In the genomic region with DNA sequence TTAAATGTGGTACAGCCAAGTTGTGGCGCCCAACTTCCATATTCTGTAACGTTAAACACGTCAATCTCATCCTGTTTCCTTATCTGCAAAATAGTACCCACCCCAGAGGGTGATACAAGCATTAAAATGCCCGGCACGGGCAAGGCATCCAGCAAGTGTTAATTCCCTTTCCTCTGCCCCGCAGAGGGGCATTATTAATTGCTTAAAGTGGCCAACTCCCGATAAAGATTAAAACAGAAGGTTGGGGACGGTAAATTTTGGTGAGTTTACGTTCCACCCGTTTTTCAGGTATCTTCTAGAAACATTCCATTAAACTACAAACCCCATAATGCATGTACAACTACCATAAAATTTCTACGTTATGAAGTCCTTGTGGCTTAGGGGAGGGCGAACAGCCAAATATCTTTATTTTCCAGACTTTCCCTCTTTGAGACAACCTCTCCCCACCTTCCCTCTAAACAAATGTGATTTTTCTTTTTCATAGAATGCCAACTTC, we compare ENCODE assay signal across 8 cellular contexts. TPM values are rescaled to one million over a fixed set of nuclear protein-coding genes. Genes with fewer than 3 reads are reported as not detected.
DNase-seq lines count a peak whose midpoint lies in the region; ATAC-seq and TF ChIP-seq lines count a peak whose summit lies in the region.

No MANE protein-coding gene starts in this region.

- peaks cover 10% of the 10 kb centered on the region for H3K36me3 Mint-ChIP-seq in natural killer cell treated with Interleukin-12 subunit alpha and Interleukin-12 subunit beta and Interleukin-15 and Interleukin-18, amount 100 ng/mL, for 72 hours

- H3K36me3 ChIP-seq in H7 (replicated peaks; ENCODE audit: control insufficient read depth, insufficient read depth, low read length): no peaks in the 10 kb centered on the region
- H3K36me3 ChIP-seq in endocrine pancreas (ENCODE audit: control insufficient read depth, insufficient read depth, low read length): no peaks in the 10 kb centered on the region

- H3K9ac ChIP-seq in endocrine pancreas (ENCODE audit: control insufficient read depth, insufficient read depth, low read length): peak overlapping the region; percentile 75

- H3K4me3 ChIP-seq in AG09309 (ENCODE audit: control insufficient read depth, low read depth, low read length) (peak overlapping the region; percentile 96), H7 (ENCODE audit: insufficient read depth, low read depth, low read length) (peak overlapping the region; percentile 96), endocrine pancreas (ENCODE audit: control insufficient read depth, insufficient read depth, low read length) (peak overlapping the region; percentile 98)

- no peak for TF ChIP-seq CTCF in AG09309 (IDR thresholded peaks at IDR 0.05; ENCODE audit: control insufficient read depth, insufficient read depth, low read depth, low read length, missing control alignments)

- DNase-seq in AG09309 (ENCODE audit: low read depth) (no peak), H7 (peak; percentile 32), T-helper 2 cell (peak in 3 of 5 experiments; percentile 19 to 53 (median 42))
- no peak for DNase-seq in natural killer cell treated with Interleukin-12 subunit alpha and Interleukin-12 subunit beta and Interleukin-15 and Interleukin-18, amount 100 ng/mL, for 72 hours (ENCODE audit: low spot score)
- DNase-seq in activated CD4-positive, alpha-beta T cell treated with anti-CD3 and anti-CD28 coated beads for 48 hours: no peak

- no peaks in the 10 kb centered on the region for H3K9me3 Mint-ChIP-seq in natural killer cell treated with Interleukin-12 subunit alpha and Interleukin-12 subunit beta and Interleukin-15 and Interleukin-18, amount 100 ng/mL, for 72 hours

- peak overlapping the region; percentile 97 to 99 for H3K27ac Mint-ChIP-seq in natural killer cell treated with Interleukin-12 subunit alpha and Interleukin-12 subunit beta and Interleukin-15 and Interleukin-18, amount 100 ng/mL, for 72 hours

- peak overlapping the region; percentile 98 for H3K4me3 Mint-ChIP-seq in natural killer cell treated with Interleukin-12 subunit alpha and Interleukin-12 subunit beta and Interleukin-15 and Interleukin-18, amount 100 ng/mL, for 72 hours

- no peaks in the 10 kb centered on the region for H3K4me1 ChIP-seq in endocrine pancreas (ENCODE audit: control insufficient read depth, insufficient read depth, low read length)

- no peaks in the 10 kb centered on the region for H3K9me3 ChIP-seq in endocrine pancreas (ENCODE audit: control insufficient read depth, low read length)

- no peak for ATAC-seq in natural killer cell treated with Interleukin-12 subunit alpha and Interleukin-12 subunit beta and Interleukin-15 and Interleukin-18, amount 100 ng/mL, for 72 hours
- ATAC-seq in GM19455 (IDR thresholded peaks at IDR 0.05; ENCODE audit: unreplicated experiment) (no peak), GM21515 (IDR thresholded peaks at IDR 0.05; ENCODE audit: unreplicated experiment) (no peak)

- peaks cover 28% of the 10 kb centered on the region in 2 donors for H3K4me1 Mint-ChIP-seq in natural killer cell treated with Interleukin-12 subunit alpha and Interleukin-12 subunit beta and Interleukin-15 and Interleukin-18, amount 100 ng/mL, for 72 hours (ENCODE audit: low read depth in 2 of 2)

- H3K27me3 ChIP-seq in H7 (ENCODE audit: control insufficient read depth, insufficient read depth, low read length) (no peaks in the 10 kb centered on the region), endocrine pancreas (ENCODE audit: control insufficient read depth, insufficient read depth, low read length) (no peaks in the 10 kb centered on the region)

- no peaks in the 10 kb centered on the region for H3K27me3 Mint-ChIP-seq in natural killer cell treated with Interleukin-12 subunit alpha and Interleukin-12 subunit beta and Interleukin-15 and Interleukin-18, amount 100 ng/mL, for 72 hours

RNA-seq across cellular contexts. Expression of a gene that starts 1.3 kb away (rescaled TPM):
- 62.7 and 92.0 TPM in 2 replicates for total RNA-seq in H7 (2014; rRNA removed; shearing (Covaris generic))
- total RNA-seq in natural killer cell treated with Interleukin-12 subunit alpha and Interleukin-12 subunit beta and Interleukin-15 and Interleukin-18, amount 100 ng/mL, for 72 hours: 10 to 100 TPM; 88.3 to 91.1 TPM

Comparison
In these comparisons a context has a peak if more than half of its experiments do, and no peak if none do; other contexts are left out.
1. DNase-seq: peak in H7 (single experiment) and T-helper 2 cell (3 of 5); none in AG09309 (single experiment), natural killer cell treated with Interleukin-12 subunit alpha and Interleukin-12 subunit beta and Interleukin-15 and Interleukin-18, amount 100 ng/mL, for 72 hours (single experiment) and activated CD4-positive, alpha-beta T cell treated with anti-CD3 and anti-CD28 coated beads for 48 hours (single experiment).
2. Peak in every context shown above with its lines, with median percentiles within 50 percentile points of each other: H3K4me3 ChIP-seq.